In genomic region chr9:128007566-128008138, GRCh38 we compare ENCODE assay signal across 1 cellular context.
TF ChIP-seq lines count a peak whose summit lies in the region.

No MANE protein-coding gene starts in this region.

TF ChIP-seq in K562, 482 proteins besides CTCF, POLR2A, EP300 and RAD21 (continued from another document and continues in another):
- TF ChIP-seq, protein P1, sequence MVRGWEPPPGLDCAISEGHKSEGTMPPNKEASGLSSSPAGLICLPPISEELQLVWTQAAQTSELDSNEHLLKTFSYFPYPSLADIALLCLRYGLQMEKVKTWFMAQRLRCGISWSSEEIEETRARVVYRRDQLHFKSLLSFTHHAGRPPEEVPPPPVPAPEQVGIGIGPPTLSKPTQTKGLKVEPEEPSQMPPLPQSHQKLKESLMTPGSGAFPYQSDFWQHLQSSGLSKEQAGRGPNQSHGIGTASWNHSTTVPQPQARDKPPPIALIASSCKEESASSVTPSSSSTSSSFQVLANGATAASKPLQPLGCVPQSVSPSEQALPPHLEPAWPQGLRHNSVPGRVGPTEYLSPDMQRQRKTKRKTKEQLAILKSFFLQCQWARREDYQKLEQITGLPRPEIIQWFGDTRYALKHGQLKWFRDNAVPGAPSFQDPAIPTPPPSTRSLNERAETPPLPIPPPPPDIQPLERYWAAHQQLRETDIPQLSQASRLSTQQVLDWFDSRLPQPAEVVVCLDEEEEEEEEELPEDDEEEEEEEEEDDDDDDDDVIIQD (CRISPR knock-in tag; IDR thresholded peaks at IDR 0.05), result no peak
- TF ChIP-seq, protein P2, sequence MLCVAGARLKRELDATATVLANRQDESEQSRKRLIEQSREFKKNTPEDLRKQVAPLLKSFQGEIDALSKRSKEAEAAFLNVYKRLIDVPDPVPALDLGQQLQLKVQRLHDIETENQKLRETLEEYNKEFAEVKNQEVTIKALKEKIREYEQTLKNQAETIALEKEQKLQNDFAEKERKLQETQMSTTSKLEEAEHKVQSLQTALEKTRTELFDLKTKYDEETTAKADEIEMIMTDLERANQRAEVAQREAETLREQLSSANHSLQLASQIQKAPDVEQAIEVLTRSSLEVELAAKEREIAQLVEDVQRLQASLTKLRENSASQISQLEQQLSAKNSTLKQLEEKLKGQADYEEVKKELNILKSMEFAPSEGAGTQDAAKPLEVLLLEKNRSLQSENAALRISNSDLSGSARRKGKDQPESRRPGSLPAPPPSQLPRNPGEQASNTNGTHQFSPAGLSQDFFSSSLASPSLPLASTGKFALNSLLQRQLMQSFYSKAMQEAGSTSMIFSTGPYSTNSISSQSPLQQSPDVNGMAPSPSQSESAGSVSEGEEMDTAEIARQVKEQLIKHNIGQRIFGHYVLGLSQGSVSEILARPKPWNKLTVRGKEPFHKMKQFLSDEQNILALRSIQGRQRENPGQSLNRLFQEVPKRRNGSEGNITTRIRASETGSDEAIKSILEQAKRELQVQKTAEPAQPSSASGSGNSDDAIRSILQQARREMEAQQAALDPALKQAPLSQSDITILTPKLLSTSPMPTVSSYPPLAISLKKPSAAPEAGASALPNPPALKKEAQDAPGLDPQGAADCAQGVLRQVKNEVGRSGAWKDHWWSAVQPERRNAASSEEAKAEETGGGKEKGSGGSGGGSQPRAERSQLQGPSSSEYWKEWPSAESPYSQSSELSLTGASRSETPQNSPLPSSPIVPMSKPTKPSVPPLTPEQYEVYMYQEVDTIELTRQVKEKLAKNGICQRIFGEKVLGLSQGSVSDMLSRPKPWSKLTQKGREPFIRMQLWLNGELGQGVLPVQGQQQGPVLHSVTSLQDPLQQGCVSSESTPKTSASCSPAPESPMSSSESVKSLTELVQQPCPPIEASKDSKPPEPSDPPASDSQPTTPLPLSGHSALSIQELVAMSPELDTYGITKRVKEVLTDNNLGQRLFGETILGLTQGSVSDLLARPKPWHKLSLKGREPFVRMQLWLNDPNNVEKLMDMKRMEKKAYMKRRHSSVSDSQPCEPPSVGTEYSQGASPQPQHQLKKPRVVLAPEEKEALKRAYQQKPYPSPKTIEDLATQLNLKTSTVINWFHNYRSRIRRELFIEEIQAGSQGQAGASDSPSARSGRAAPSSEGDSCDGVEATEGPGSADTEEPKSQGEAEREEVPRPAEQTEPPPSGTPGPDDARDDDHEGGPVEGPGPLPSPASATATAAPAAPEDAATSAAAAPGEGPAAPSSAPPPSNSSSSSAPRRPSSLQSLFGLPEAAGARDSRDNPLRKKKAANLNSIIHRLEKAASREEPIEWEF (CRISPR knock-in tag; IDR thresholded peaks at IDR 0.05), result no peak
- TF ChIP-seq AFF1 (IDR thresholded peaks at IDR 0.05; ENCODE audit: low read depth in 1 of 2, partially characterized antibody in 2 of 2), result no peak
- no peak for TF ChIP-seq MAFF (IDR thresholded peaks at IDR 0.05; ENCODE audit: low read length)
- TF ChIP-seq, protein P3, sequence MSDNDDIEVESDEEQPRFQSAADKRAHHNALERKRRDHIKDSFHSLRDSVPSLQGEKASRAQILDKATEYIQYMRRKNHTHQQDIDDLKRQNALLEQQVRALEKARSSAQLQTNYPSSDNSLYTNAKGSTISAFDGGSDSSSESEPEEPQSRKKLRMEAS (CRISPR knock-in tag; IDR thresholded peaks at IDR 0.05), result 0 out of 2 replicates have a peak, but pooled peaks have one; percentile 26
- TF ChIP-seq RBM39 (optimal IDR thresholded peaks at IDR 0.05; ENCODE audit: low read depth, low read length), result no peak
- TF ChIP-seq RFX5 (IDR thresholded peaks at IDR 0.05; ENCODE audit: low read depth, low read length), result no peak
- peak; percentile 9 for TF ChIP-seq BHLHE40 (IDR thresholded peaks at IDR 0.05; ENCODE audit: low read length)
- TF ChIP-seq KAT2B (IDR thresholded peaks at IDR 0.05; ENCODE audit: low read depth, low read length), result no peak
- TF ChIP-seq HNRNPH1 (optimal IDR thresholded peaks at IDR 0.05; ENCODE audit: low read depth, low read length), result no peak
- TF ChIP-seq KDM4B (IDR thresholded peaks at IDR 0.05; ENCODE audit: borderline replicate concordance in 2 of 2, low read depth in 1 of 2), result no peak
- no peak for TF ChIP-seq CHCHD3 (CRISPR knock-in tag; IDR thresholded peaks at IDR 0.05)
- TF ChIP-seq TEAD1 (CRISPR knock-in tag; IDR thresholded peaks at IDR 0.05), result no peak
- TF ChIP-seq ARNT (IDR thresholded peaks at IDR 0.05), result no peak
- 0 out of 2 replicates have a peak, but pooled peaks have one; percentile 1 for TF ChIP-seq GABPB1 (CRISPR knock-in tag; IDR thresholded peaks at IDR 0.05)
- TF ChIP-seq PRPF4 (IDR thresholded peaks at IDR 0.05; ENCODE audit: insufficient read depth, low read depth, low read length, poor library complexity, severe bottlenecking), result no peak
- no peak for TF ChIP-seq C11orf30 (IDR thresholded peaks at IDR 0.05; ENCODE audit: low read depth)
- no peak for TF ChIP-seq ZNF830 (CRISPR knock-in tag; IDR thresholded peaks at IDR 0.05)
- TF ChIP-seq, protein P4, sequence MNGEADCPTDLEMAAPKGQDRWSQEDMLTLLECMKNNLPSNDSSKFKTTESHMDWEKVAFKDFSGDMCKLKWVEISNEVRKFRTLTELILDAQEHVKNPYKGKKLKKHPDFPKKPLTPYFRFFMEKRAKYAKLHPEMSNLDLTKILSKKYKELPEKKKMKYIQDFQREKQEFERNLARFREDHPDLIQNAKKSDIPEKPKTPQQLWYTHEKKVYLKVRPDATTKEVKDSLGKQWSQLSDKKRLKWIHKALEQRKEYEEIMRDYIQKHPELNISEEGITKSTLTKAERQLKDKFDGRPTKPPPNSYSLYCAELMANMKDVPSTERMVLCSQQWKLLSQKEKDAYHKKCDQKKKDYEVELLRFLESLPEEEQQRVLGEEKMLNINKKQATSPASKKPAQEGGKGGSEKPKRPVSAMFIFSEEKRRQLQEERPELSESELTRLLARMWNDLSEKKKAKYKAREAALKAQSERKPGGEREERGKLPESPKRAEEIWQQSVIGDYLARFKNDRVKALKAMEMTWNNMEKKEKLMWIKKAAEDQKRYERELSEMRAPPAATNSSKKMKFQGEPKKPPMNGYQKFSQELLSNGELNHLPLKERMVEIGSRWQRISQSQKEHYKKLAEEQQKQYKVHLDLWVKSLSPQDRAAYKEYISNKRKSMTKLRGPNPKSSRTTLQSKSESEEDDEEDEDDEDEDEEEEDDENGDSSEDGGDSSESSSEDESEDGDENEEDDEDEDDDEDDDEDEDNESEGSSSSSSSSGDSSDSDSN (IDR thresholded peaks at IDR 0.05; ENCODE audit: borderline replicate concordance in 1 of 2, low read depth in 2 of 2, low read length in 2 of 2), result no peak
- TF ChIP-seq SIRT6 (IDR thresholded peaks at IDR 0.05; ENCODE audit: low read depth, low read length), result no peak
- no peak for TF ChIP-seq ELF2 (CRISPR knock-in tag; IDR thresholded peaks at IDR 0.05)
- TF ChIP-seq, protein P5, sequence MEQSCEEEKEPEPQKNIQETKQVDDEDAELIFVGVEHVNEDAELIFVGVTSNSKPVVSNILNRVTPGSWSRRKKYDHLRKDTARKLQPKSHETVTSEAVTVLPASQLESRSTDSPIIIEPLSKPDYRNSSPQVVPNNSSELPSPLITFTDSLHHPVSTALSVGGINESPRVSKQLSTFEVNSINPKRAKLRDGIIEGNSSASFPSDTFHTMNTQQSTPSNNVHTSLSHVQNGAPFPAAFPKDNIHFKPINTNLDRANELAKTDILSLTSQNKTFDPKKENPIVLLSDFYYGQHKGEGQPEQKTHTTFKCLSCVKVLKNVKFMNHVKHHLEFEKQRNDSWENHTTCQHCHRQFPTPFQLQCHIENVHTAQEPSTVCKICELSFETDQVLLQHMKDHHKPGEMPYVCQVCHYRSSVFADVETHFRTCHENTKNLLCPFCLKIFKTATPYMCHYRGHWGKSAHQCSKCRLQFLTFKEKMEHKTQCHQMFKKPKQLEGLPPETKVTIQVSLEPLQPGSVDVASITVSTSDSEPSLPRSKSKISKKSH (CRISPR knock-in tag; IDR thresholded peaks at IDR 0.05), result no peak
- TF ChIP-seq ZNF589 (CRISPR knock-in tag; IDR thresholded peaks at IDR 0.05; ENCODE audit: low read depth), result no peak
- TF ChIP-seq TFE3 (CRISPR knock-in tag; IDR thresholded peaks at IDR 0.05), result no peak
- TF ChIP-seq MTA2 (IDR thresholded peaks at IDR 0.05; ENCODE audit: low read depth), result no peak
- peak; percentile 69; the same call in 1 of the 2 replicates for TF ChIP-seq JUN (IDR thresholded peaks at IDR 0.05; ENCODE audit: borderline replicate concordance, low read depth, low read length)
- no peak for TF ChIP-seq JUN (CRISPR knock-in tag; IDR thresholded peaks at IDR 0.05; ENCODE audit: borderline replicate concordance)
- no peak; the same call in 1 of the 2 replicates for TF ChIP-seq ZNF263 (CRISPR knock-in tag; IDR thresholded peaks at IDR 0.05; ENCODE audit: borderline replicate concordance)
- TF ChIP-seq KHSRP (IDR thresholded peaks at IDR 0.05), result no peak
- TF ChIP-seq TEAD2 (tag; IDR thresholded peaks at IDR 0.05), result no peak
- peak; percentile 37 for TF ChIP-seq ELF1 (tag; IDR thresholded peaks at IDR 0.05)
- TF ChIP-seq, protein P6, sequence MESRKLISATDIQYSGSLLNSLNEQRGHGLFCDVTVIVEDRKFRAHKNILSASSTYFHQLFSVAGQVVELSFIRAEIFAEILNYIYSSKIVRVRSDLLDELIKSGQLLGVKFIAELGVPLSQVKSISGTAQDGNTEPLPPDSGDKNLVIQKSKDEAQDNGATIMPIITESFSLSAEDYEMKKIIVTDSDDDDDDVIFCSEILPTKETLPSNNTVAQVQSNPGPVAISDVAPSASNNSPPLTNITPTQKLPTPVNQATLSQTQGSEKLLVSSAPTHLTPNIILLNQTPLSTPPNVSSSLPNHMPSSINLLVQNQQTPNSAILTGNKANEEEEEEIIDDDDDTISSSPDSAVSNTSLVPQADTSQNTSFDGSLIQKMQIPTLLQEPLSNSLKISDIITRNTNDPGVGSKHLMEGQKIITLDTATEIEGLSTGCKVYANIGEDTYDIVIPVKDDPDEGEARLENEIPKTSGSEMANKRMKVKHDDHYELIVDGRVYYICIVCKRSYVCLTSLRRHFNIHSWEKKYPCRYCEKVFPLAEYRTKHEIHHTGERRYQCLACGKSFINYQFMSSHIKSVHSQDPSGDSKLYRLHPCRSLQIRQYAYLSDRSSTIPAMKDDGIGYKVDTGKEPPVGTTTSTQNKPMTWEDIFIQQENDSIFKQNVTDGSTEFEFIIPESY (CRISPR knock-in tag; IDR thresholded peaks at IDR 0.05), result no peak
- no peak for TF ChIP-seq ZNF507 (tag; conservative IDR thresholded peaks at IDR 0.05)
- TF ChIP-seq FOSL1 (tag; conservative IDR thresholded peaks at IDR 0.05), result peak; percentile 26; the same call in 1 of the 2 replicates
- TF ChIP-seq SMAD1 (IDR thresholded peaks at IDR 0.05; ENCODE audit: low read depth, low read length, partially characterized antibody), result peak; percentile 99
- no peak for TF ChIP-seq TAF9B (IDR thresholded peaks at IDR 0.05; ENCODE audit: partially characterized antibody)
- TF ChIP-seq ZC3H11A (IDR thresholded peaks at IDR 0.05; ENCODE audit: low read depth, low read length), result no peak
- TF ChIP-seq ZNF133 (CRISPR knock-in tag; IDR thresholded peaks at IDR 0.05), result no peak
- no peak for TF ChIP-seq SMAD3 (CRISPR knock-in tag; conservative IDR thresholded peaks at IDR 0.05)
- TF ChIP-seq IFI16 (CRISPR knock-in tag; IDR thresholded peaks at IDR 0.05), result no peak
- TF ChIP-seq TCF7 (IDR thresholded peaks at IDR 0.05; ENCODE audit: borderline replicate concordance), result peak; percentile 84
- TF ChIP-seq PHB (CRISPR knock-in tag; IDR thresholded peaks at IDR 0.05), result no peak
- no peak for TF ChIP-seq ATF1 (CRISPR knock-in tag; IDR thresholded peaks at IDR 0.05)
- TF ChIP-seq ATF1 (tag; IDR thresholded peaks at IDR 0.05), result peak; percentile 63
- TF ChIP-seq ZNF785 (CRISPR knock-in tag; IDR thresholded peaks at IDR 0.05), result no peak
- TF ChIP-seq NFRKB (IDR thresholded peaks at IDR 0.05; ENCODE audit: low read depth), result no peak
- no peak for TF ChIP-seq RUNX1 (IDR thresholded peaks at IDR 0.05; ENCODE audit: low read depth)
- TF ChIP-seq BRD9 (IDR thresholded peaks at IDR 0.05; ENCODE audit: low read depth, partially characterized antibody), result no peak
- TF ChIP-seq MCM2 (IDR thresholded peaks at IDR 0.05; ENCODE audit: low read depth), result no peak
